ENCODE assay signal across 2 cellular contexts in genomic region chr11:61493832-61494231, GRCh38.
TF ChIP-seq lines count a peak whose summit lies in the region.

No MANE protein-coding gene starts in this region.

TF ChIP-seq in GM12878, 131 proteins besides CTCF, POLR2A, EP300 and RAD21:
- TF ChIP-seq ZNF24 (IDR thresholded peaks at IDR 0.05) (0 out of 2 replicates have a peak, but pooled peaks have one; percentile 14), CEBPZ (IDR thresholded peaks at IDR 0.05; ENCODE audit: low read depth, low read length) (no peak)

TF ChIP-seq in H1, 55 proteins besides CTCF, POLR2A, EP300 and RAD21:
- no peak for TF ChIP-seq CEBPB (IDR thresholded peaks at IDR 0.05; ENCODE audit: low read depth, low read length)
- no peak for TF ChIP-seq E2F6 (IDR thresholded peaks at IDR 0.05)
- no peak for TF ChIP-seq USF2 (IDR thresholded peaks at IDR 0.05; ENCODE audit: low read length)
- no peak for TF ChIP-seq SAP30 (IDR thresholded peaks at IDR 0.05; ENCODE audit: insufficient read depth, insufficient replicate concordance, low read length)
- TF ChIP-seq SIRT6 (IDR thresholded peaks at IDR 0.05; ENCODE audit: low read length) = no peak
- no peak for TF ChIP-seq TBP (IDR thresholded peaks at IDR 0.05; ENCODE audit: low read depth, low read length)
- no peak for TF ChIP-seq POU5F1 (IDR thresholded peaks at IDR 0.05; ENCODE audit: low read depth, low read length)
- TF ChIP-seq ZNF274 (IDR thresholded peaks at IDR 0.05; ENCODE audit: borderline replicate concordance, extremely low read depth, low read length) = no peak
- no peak for TF ChIP-seq NRF1 (IDR thresholded peaks at IDR 0.05; ENCODE audit: low read depth, low read length)
- TF ChIP-seq RXRA (IDR thresholded peaks at IDR 0.05; ENCODE audit: insufficient read depth, low read depth, low read length) = no peak
- no peak for TF ChIP-seq TAF7 (optimal IDR thresholded peaks at IDR 0.05; ENCODE audit: borderline replicate concordance, low read depth, low read length)
- no peak for TF ChIP-seq FOSL1 (IDR thresholded peaks at IDR 0.05; ENCODE audit: insufficient read depth, low read depth, low read length)
